In genomic region chr16:89365044-89365467, GRCh38 we compare ENCODE assay signal across 11 cellular contexts.
DNase-seq lines count a peak whose midpoint lies in the region; ATAC-seq and TF ChIP-seq lines count a peak whose summit lies in the region.
"Had no signal": no experiment of that assay in that cellular context is flagged by ENCODE, and none has a peak within 500 bp of the region (broad histone marks: within the 10 kb centered on the region; RNA-seq: fewer than 3 reads in every experiment).

No MANE protein-coding gene starts in this region.

- peak overlapping the region; percentile 80 for H3K4me3 Mint-ChIP-seq in activated T-helper 17 cell treated with anti-CD3 and anti-CD28 coated beads, Interleukin-2, amount 50 U/mL, for 72 hours
- H3K4me3 Mint-ChIP-seq: activated B cell treated with CpG ODN at 0.5 μM for 24 hours, memory B cell had no signal

- 0 out of 22 replicates have a peak overlapping the region, but pooled peaks of 1 of the 11 experiments have one; percentile 12 for H3K9ac ChIP-seq in BLaER1 treated with 17β-estradiol and CSF1 and Interleukin-3, amounts not matched to agents 10 nM and 100 nM
- H3K9ac ChIP-seq in mesenchymal stem cell (ENCODE audit: low read length), result peak overlapping the region; percentile 27

- H2BK15ac ChIP-seq in mesenchymal stem cell (ENCODE audit: low read depth, poor library complexity, severe bottlenecking), result no peak overlapping the region

- H3K18ac ChIP-seq in mesenchymal stem cell (ENCODE audit: low read depth in 1 of 2, low read length in 2 of 2), result no peak overlapping the region

- no peak overlapping the region for H2BK120ac ChIP-seq in mesenchymal stem cell (ENCODE audit: low read depth, low read length)

- peak; percentile 39 for ATAC-seq in GM19463 (IDR thresholded peaks at IDR 0.05; ENCODE audit: unreplicated experiment)
- peak; percentile 48 for ATAC-seq in activated T-helper 17 cell treated with anti-CD3 and anti-CD28 coated beads, Interleukin-2, amount 50 U/mL, for 72 hours (replicated peaks)
- ATAC-seq in GM21528 (IDR thresholded peaks at IDR 0.05; ENCODE audit: low FRiP score, unreplicated experiment), result no peak

- H3K4me2 ChIP-seq in BLaER1 treated with 17β-estradiol and CSF1 and Interleukin-3, amounts not matched to agents 10 nM and 100 nM, result peak overlapping the region; percentile 51 to 93 (median 76)
- no peak overlapping the region for H3K4me2 ChIP-seq in mesenchymal stem cell (ENCODE audit: low read length, poor library complexity, severe bottlenecking)

- no peaks in the 10 kb centered on the region for H3K27me3 ChIP-seq in BLaER1 treated with 17β-estradiol and CSF1 and Interleukin-3, amounts not matched to agents 10 nM and 100 nM
- no peaks in the 10 kb centered on the region for H3K27me3 ChIP-seq in mesenchymal stem cell (ENCODE audit: control insufficient read depth in 1 of 2, insufficient read depth in 1 of 2, low read length in 2 of 2)

- H3K36me3 Mint-ChIP-seq in activated T-helper 17 cell treated with anti-CD3 and anti-CD28 coated beads, Interleukin-2, amount 50 U/mL, for 72 hours (ENCODE audit: low read depth), result peaks cover 21% of the 10 kb centered on the region

- peaks cover 71% of the 10 kb centered on the region for H3K4me1 Mint-ChIP-seq in activated T-helper 17 cell treated with anti-CD3 and anti-CD28 coated beads, Interleukin-2, amount 50 U/mL, for 72 hours

- TF ChIP-seq POLR2A in erythroblast (IDR thresholded peaks at IDR 0.05; ENCODE audit: low read length), result no peak

- H2BK5ac ChIP-seq in mesenchymal stem cell (ENCODE audit: low read depth, low read length, poor library complexity, severe bottlenecking), result no peak overlapping the region

- H3K27ac Mint-ChIP-seq in activated T-helper 17 cell treated with anti-CD3 and anti-CD28 coated beads, Interleukin-2, amount 50 U/mL, for 72 hours, result peak overlapping the region; percentile 83
- H3K27ac Mint-ChIP-seq: activated B cell treated with CpG ODN at 0.5 μM for 24 hours had no signal

- H3K36me3 ChIP-seq in BLaER1 treated with 17β-estradiol and CSF1 and Interleukin-3, amounts not matched to agents 10 nM and 100 nM, result peaks cover 6 to 41% (median 27%) of the 10 kb centered on the region in 11 experiments; a peak in 19 of 22 replicates
- H3K36me3 ChIP-seq in mesenchymal stem cell (ENCODE audit: control insufficient read depth in 1 of 2, insufficient read depth in 2 of 2, low read depth in 1 of 2, low read length in 2 of 2), result peaks cover 3 to 13% of the 10 kb centered on the region in 2 experiments

- H4K91ac ChIP-seq in mesenchymal stem cell (ENCODE audit: low read length), result no peak overlapping the region

- H3K79me1 ChIP-seq in mesenchymal stem cell (replicated peaks; ENCODE audit: low read length, poor library complexity, severe bottlenecking), result peaks cover 13% of the 10 kb centered on the region

- H4K8ac ChIP-seq in mesenchymal stem cell (ENCODE audit: low read length), result no peak overlapping the region

- H3K4me3 ChIP-seq in BLaER1 treated with 17β-estradiol and CSF1 and Interleukin-3, amounts not matched to agents 10 nM and 100 nM, result no peak overlapping the region
- H3K4me3 ChIP-seq in mesenchymal stem cell (ENCODE audit: insufficient read depth in 1 of 2, low read depth in 1 of 2, low read length in 2 of 2), result no peak overlapping the region

- H3K4ac ChIP-seq in mesenchymal stem cell (ENCODE audit: low read depth in 1 of 2, low read length in 2 of 2), result no peak overlapping the region

- no peak overlapping the region for H2BK12ac ChIP-seq in mesenchymal stem cell (ENCODE audit: low read length in 2 of 2)

- peak overlapping the region in 3 of 11 experiments; percentile 33 to 40 (median 38); a peak in 4 of 22 replicates for H3K27ac ChIP-seq in BLaER1 treated with 17β-estradiol and CSF1 and Interleukin-3, amounts not matched to agents 10 nM and 100 nM
- H3K27ac ChIP-seq in mesenchymal stem cell (ENCODE audit: low read length, poor library complexity, severe bottlenecking), result peak overlapping the region; percentile 8

- no peak overlapping the region for H2AFZ ChIP-seq in mesenchymal stem cell (ENCODE audit: low read depth, low read length)

- no peak overlapping the region for H2AK5ac ChIP-seq in mesenchymal stem cell (ENCODE audit: low read length, severe bottlenecking)

- 34% methylated on average over 2 of the region's 2 CpGs for WGBS in mesenchymal stem cell

- peaks cover 98 to 100% (median 100%) of the 10 kb centered on the region in 11 experiments for H4K20me1 ChIP-seq in BLaER1 treated with 17β-estradiol and CSF1 and Interleukin-3, amounts not matched to agents 10 nM and 100 nM

- H3K9me3 ChIP-seq in BLaER1 treated with 17β-estradiol and CSF1 and Interleukin-3, amounts not matched to agents 10 nM and 100 nM (replicated peaks in 1 of 11), result no peaks in the 10 kb centered on the region
- no peaks in the 10 kb centered on the region for H3K9me3 ChIP-seq in mesenchymal stem cell (ENCODE audit: control insufficient read depth, low read length)

- no peak overlapping the region for H3K14ac ChIP-seq in mesenchymal stem cell (ENCODE audit: low read length in 2 of 2)

- H3K23ac ChIP-seq in mesenchymal stem cell (ENCODE audit: low read length in 2 of 2), result peak overlapping the region in 1 of 2 experiments; percentile 16

- no peaks in the 10 kb centered on the region for H3K9me3 Mint-ChIP-seq in activated T-helper 17 cell treated with anti-CD3 and anti-CD28 coated beads, Interleukin-2, amount 50 U/mL, for 72 hours
- H3K9me3 Mint-ChIP-seq: activated B cell treated with CpG ODN at 0.5 μM for 24 hours, memory B cell had no signal

- no peaks in the 10 kb centered on the region for H3K27me3 Mint-ChIP-seq in activated T-helper 17 cell treated with anti-CD3 and anti-CD28 coated beads, Interleukin-2, amount 50 U/mL, for 72 hours
- H3K27me3 Mint-ChIP-seq: activated B cell treated with CpG ODN at 0.5 μM for 24 hours, memory B cell had no signal

- H3K4me1 ChIP-seq in BLaER1 treated with 17β-estradiol and CSF1 and Interleukin-3, amounts not matched to agents 10 nM and 100 nM, result peaks cover 95 to 100% (median 99%) of the 10 kb centered on the region in 10 experiments
- H3K4me1 ChIP-seq in mesenchymal stem cell (ENCODE audit: control insufficient read depth, insufficient read depth, low read depth, low read length), result peaks cover 64% of the 10 kb centered on the region

- peak; percentile 79 for DNase-seq in mesenchymal stem cell
- DNase-seq in stimulated activated CD4-positive, alpha-beta T cell treated with anti-CD3 and anti-CD28 coated beads, Interleukin-12 subunit alpha, Interleukin-12 subunit beta, amount 100 ng/mL, for 4 hours, result no peak
- no peak for DNase-seq in erythroblast (lab: John Stamatoyannopoulos, UW)
- DNase-seq in stimulated activated CD4-positive, alpha-beta T cell treated with anti-CD3 and anti-CD28 coated beads, Interleukin-4, amount 100 ng/mL, for 24 hours, result no peak
- DNase-seq: activated B cell treated with CpG ODN at 0.5 μM for 24 hours; stimulated activated CD4-positive, alpha-beta T cell treated with anti-CD3 and anti-CD28 coated beads, Interleukin-4, amount 100 ng/mL, for 4 hours had no signal
